Comparison of ENCODE assay signal across 8 cellular contexts in the genomic region with DNA sequence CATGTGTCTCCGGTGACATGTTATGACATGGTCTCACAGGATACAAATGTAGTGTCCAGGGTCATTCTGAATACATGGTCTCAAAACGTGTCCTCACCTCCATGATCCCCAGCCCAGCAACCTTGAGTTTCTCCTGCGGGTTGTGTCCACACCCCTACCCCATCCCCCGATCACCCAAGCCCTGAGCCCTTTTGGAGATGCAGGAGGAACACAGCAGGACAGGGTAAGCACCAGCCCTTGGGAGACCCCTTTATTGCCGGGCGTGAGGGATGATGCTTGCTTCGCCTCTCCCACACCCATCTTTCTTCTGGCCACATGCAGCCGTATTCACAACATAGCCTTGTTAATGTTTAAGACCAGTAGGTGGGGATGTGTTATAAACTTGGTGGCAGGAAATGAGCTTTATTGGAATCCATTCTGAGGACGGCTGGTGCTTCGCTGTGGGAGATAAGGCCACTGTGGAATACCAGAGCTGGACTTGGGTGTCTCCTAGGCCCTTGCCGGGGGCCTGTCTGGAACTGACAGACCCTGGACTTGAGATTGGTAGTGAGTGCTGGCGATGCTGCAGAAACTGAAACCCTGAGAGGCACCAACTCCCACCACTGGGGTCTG. TPM values are rescaled to one million over a fixed set of nuclear protein-coding genes. Genes with fewer than 3 reads are reported as not detected.
DNase-seq lines count a peak whose midpoint lies in the region; ATAC-seq, FAIRE-seq and TF ChIP-seq lines count a peak whose summit lies in the region.
"Had no signal": no experiment of that assay in that cellular context is flagged by ENCODE, and none has a peak within 500 bp of the region (broad histone marks: within the 10 kb centered on the region; RNA-seq: fewer than 3 reads in every experiment).

No MANE protein-coding gene starts in this region.

- no peak for FAIRE-seq in GM12878 (lab: Jason Lieb, UNC)
- no peak for FAIRE-seq in GM12892 (lab: Jason Lieb, UNC)

- ATAC-seq in GM12878 (no peak), HG02852 (IDR thresholded peaks at IDR 0.05; ENCODE audit: unreplicated experiment) (no peak)

- RAD21 ChIA-PET in GM12878 (lab: Charles Lee; ENCODE audit: unreplicated experiment): no interaction called here

- no peak overlapping the region for H2AFZ ChIP-seq in GM12878 (ENCODE audit: control insufficient read depth, low read depth, low read length)
- H2AFZ ChIP-seq in neural cell (ENCODE audit: low read depth, low read length): no peak overlapping the region

- no peak for TF ChIP-seq EP300 in GM12878 (IDR thresholded peaks at IDR 0.05; ENCODE audit: borderline replicate concordance in 1 of 2, control insufficient read depth in 1 of 2, low read depth in 2 of 2, low read length in 2 of 2)
- TF ChIP-seq EP300 in neural cell (conservative IDR thresholded peaks at IDR 0.05; ENCODE audit: poor library complexity, severe bottlenecking): no peak

- POLR2A ChIA-PET in GM12878 (lab: Charles Lee): no interaction called here

- H3K9ac ChIP-seq in GM12878 (ENCODE audit: control insufficient read depth, insufficient read depth, low read length): no peak overlapping the region
- no peak overlapping the region for H3K9ac ChIP-seq in neural cell (ENCODE audit: low read length)

- SMC1A ChIA-PET in GM12878 (lab: Charles Lee; ENCODE audit: uncharacterized antibody, unreplicated experiment): no interaction called here

- H4K20me1 ChIP-seq in GM12878 (ENCODE audit: control insufficient read depth, insufficient read depth): peaks cover 2% of the 10 kb centered on the region; the same call in 1 of the 2 replicates
- no peaks in the 10 kb centered on the region for H4K20me1 ChIP-seq in neural cell (ENCODE audit: insufficient read depth)

- BruUV-seq in GM12878 (replicated peaks; lab: Mats Ljungman, UMichigan): no TSS peak

- CTCF ChIA-PET in GM12878 (lab: Yijun Ruan, JAX): interaction anchor here (1.0 kb wide), 1 partner anchor 43 kb away, joined by 3 read pairs; no protein-coding TSS in a partner anchor

- H3K79me2 ChIP-seq in GM12878 (ENCODE audit: control insufficient read depth, insufficient read depth, low read length) (no peaks in the 10 kb centered on the region), neural cell (replicated peaks; ENCODE audit: insufficient read depth, low read length) (no peaks in the 10 kb centered on the region)

- H3K4me3 ChIP-seq in GM12878: no peak overlapping the region
- H3K4me3 ChIP-seq in neural cell (ENCODE audit: low read length): no peak overlapping the region
- H3K4me3 ChIP-seq: SJCRH30 had no signal

- H3K27ac ChIP-seq in GM12878 (ENCODE audit: control insufficient read depth, insufficient read depth) (no peak overlapping the region), neural cell (ENCODE audit: low read length) (no peak overlapping the region)
- H3K27ac ChIP-seq: SJCRH30 had no signal

- in situ Hi-C loops in GM12878 (cut with MboI): no loop called here

- H3K27me3 ChIP-seq in GM12878 (replicated peaks in 1 of 2; ENCODE audit: control insufficient read depth in 2 of 2, insufficient read depth in 2 of 2, low read length in 1 of 2) (peaks cover 12 to 21% of the 10 kb centered on the region in 2 experiments), neural cell (ENCODE audit: insufficient read depth, low read depth, low read length) (peaks cover 50% of the 10 kb centered on the region)

- peak in 1 of 3 experiments; percentile 25; a peak in 1 of 6 replicates for TF ChIP-seq CTCF in GM12878 (IDR thresholded peaks at IDR 0.05 in 2 of 3, conservative IDR thresholded peaks at IDR 0.05 in 1 of 3; ENCODE audit: control insufficient read depth in 2 of 3, extremely low read depth in 1 of 3, insufficient read depth in 1 of 3, low read depth in 3 of 3, low read length in 3 of 3)
- peak; percentile 73 for TF ChIP-seq CTCF in neural cell (IDR thresholded peaks at IDR 0.05; ENCODE audit: poor library complexity, severe bottlenecking)

- 0 out of 2 replicates have a peak, but pooled peaks have one; percentile 29 for TF ChIP-seq RAD21 in GM12878 (IDR thresholded peaks at IDR 0.05; ENCODE audit: insufficient read depth, low read depth, low read length)
- peak; percentile 79 for TF ChIP-seq RAD21 in neural cell (conservative IDR thresholded peaks at IDR 0.05)

- H3K36me3 ChIP-seq in GM12878 (ENCODE audit: control insufficient read depth in 2 of 2, insufficient read depth in 2 of 2, low read length in 1 of 2) (no peaks in the 10 kb centered on the region), neural cell (ENCODE audit: insufficient read depth, low read length) (no peaks in the 10 kb centered on the region)
- H3K36me3 ChIP-seq: SJCRH30 had no signal

- intact Hi-C loops in GM12878 (cut with micrococcal nuclease; ENCODE audit: unreplicated experiment): no loop called here

- DNase-seq in EL: peak; percentile 20
- peak; percentile 25 for DNase-seq in NCI-H1092 (lab: John Stamatoyannopoulos, UW)
- DNase-seq in GM12878 (ENCODE audit: low read depth, low spot score): no peak
- DNase-seq in SHP77 (lab: John Stamatoyannopoulos, UW): no peak
- no peak for DNase-seq in GM12892 (ENCODE audit: insufficient read length)

- H3K4me2 ChIP-seq in GM12878 (ENCODE audit: control insufficient read depth, insufficient read depth) (no peak overlapping the region), neural cell (ENCODE audit: low read length) (no peak overlapping the region)

- H3K9me3 ChIP-seq in GM12878 (replicated peaks; ENCODE audit: control insufficient read depth, insufficient read depth, low read length): no peaks in the 10 kb centered on the region
- no peaks in the 10 kb centered on the region for H3K9me3 ChIP-seq in neural cell (ENCODE audit: low read length)
- H3K9me3 ChIP-seq: SJCRH30 had no signal

- H3F3A ChIP-seq in neural cell (ENCODE audit: insufficient read depth, low read length, poor library complexity, severe bottlenecking): no peaks in the 10 kb centered on the region

- H3K9me2 ChIP-seq in neural cell (ENCODE audit: insufficient read depth, low read length): no peaks in the 10 kb centered on the region

- TF ChIP-seq POLR2A in GM12878 (IDR thresholded peaks at IDR 0.05; ENCODE audit: low read depth, low read length) (no peak), GM12892 (IDR thresholded peaks at IDR 0.05; ENCODE audit: low read depth, low read length) (no peak)

- 21% methylated on average over 12 of the region's 12 CpGs for WGBS in GM12878 (ENCODE audit: insufficient coverage, insufficient replicate concordance, low lambda C conversion rate, missing lambda C conversion rate)

- no peaks in the 10 kb centered on the region for H3K4me1 ChIP-seq in GM12878 (ENCODE audit: control insufficient read depth, insufficient read depth, low read length)
- H3K4me1 ChIP-seq: SJCRH30 had no signal

TF ChIP-seq in GM12878, 131 proteins besides CTCF, POLR2A, EP300 and RAD21 (continues in another document):
- TF ChIP-seq EGR1 (IDR thresholded peaks at IDR 0.05; ENCODE audit: borderline replicate concordance in 1 of 2, low read depth in 2 of 2, low read length in 2 of 2): no peak
- TF ChIP-seq STAT3 (IDR thresholded peaks at IDR 0.05; ENCODE audit: low read depth, low read length): no peak

TF ChIP-seq in neural cell, 6 proteins besides CTCF, POLR2A, EP300 and RAD21:
- TF ChIP-seq SMC3 (conservative IDR thresholded peaks at IDR 0.05; ENCODE audit: poor library complexity) (peak; percentile 79), POLR2AphosphoS5 (IDR thresholded peaks at IDR 0.05) (no peak)
TF ChIP-seq in neural cell: peak in this region for 1.

RNA-seq across cellular contexts. Expression of a gene that starts 5.5 kb away (rescaled TPM):
- not detected in 2 replicates for total RNA-seq in GM12878 (2013; cell fraction: nucleolus; rRNA removed)
- total RNA-seq in GM12878 (2014; rRNA removed) (not detected in 2 replicates), GM12878 (2014; rRNA removed; fragmentation: Illumina TruSeq; extraction: Trizol) (not detected in 2 replicates), GM12878 (2021) (not detected in 2 replicates)
- polyA plus RNA-seq in GM12878 (2011; ENCODE audit: low read depth): not detected
- polyA plus RNA-seq in GM12878 (2011; rRNA removed) (not detected in 2 replicates), GM12878 (2014; fragmentation: Illumina TruSeq; extraction: Trizol) (not detected in 2 replicates), GM12878 (2014; fragmentation: Nextera tagmentation; extraction: Ambion mirVana) (not detected), GM12878 (2014; rRNA removed) (not detected in 2 replicates), GM12878 (2016; fragmentation: Nextera tagmentation; extraction: Ambion mirVana) (not detected), neural cell (1.4 and 1.8 TPM in 2 replicates)
- not detected in 2 replicates for polyA plus RNA-seq in GM12878 (2011; cell fraction: cytosol; rRNA removed)
- polyA plus RNA-seq in GM12878 (2011; cell fraction: nucleus; rRNA removed): not detected in 2 replicates
- polyA plus RNA-seq in GM12878 (2012): not detected in 2 replicates
- not detected in 2 replicates for polyA minus RNA-seq in GM12878 (2011; rRNA and poly(A)+ RNA removed)
- not detected in 2 replicates for polyA minus RNA-seq in GM12878 (2011; cell fraction: cytosol; rRNA and poly(A)+ RNA removed)
- not detected in 2 replicates for polyA minus RNA-seq in GM12878 (2011; cell fraction: nucleus; rRNA and poly(A)+ RNA removed)
- 1.9 and 2.4 TPM in 2 replicates for polyA minus RNA-seq in neural cell
- polyA plus RNA-seq in GM12892 (2012; ENCODE audit: missing spikeins): not detected
- total RNA-seq: SJCRH30 had no signal

Comparison
In these comparisons a context has a peak if more than half of its experiments do, and no peak if none do; other contexts are left out.
1. DNase-seq: peak in EL (single experiment) and NCI-H1092 (single experiment); none in GM12878 (single experiment), SHP77 (0 of 2) and GM12892 (single experiment).